ENCODE assay signal across 11 cellular contexts in the genomic region with DNA sequence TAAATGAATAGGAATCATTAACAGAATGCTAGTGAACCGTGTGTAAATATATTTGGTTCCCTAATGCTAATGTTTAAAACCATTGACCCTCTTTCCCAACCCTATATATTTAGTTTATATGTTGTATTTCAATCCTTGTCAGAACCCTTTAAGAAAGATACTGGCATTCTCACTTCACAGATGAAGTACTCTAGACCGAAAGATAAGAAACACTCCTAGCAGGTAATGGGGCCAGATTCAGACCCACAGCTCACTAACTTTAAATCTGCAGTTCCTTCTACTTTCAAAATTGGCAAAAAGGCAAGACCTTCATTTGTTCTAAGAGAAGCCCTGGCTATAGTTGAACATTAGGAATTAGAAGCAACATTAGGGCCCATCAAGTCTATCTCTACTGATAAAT. TPM values are rescaled to one million over a fixed set of nuclear protein-coding genes. Genes with fewer than 3 reads are reported as not detected.
"Had no signal": no experiment of that assay in that cellular context is flagged by ENCODE, and none has a peak within 500 bp of the region (broad histone marks: within the 10 kb centered on the region; RNA-seq: fewer than 3 reads in every experiment).

No MANE protein-coding gene starts in this region.

- ATAC-seq: GM23338, HCT116 had no signal

- DNase-seq: GM23248, GOT3, H7, H9, HCEC 1CT, HFFc6 had no signal

- H3K9me3 ChIP-seq: HAP-1 had no signal

- H3K27ac ChIP-seq: GM23248 had no signal

- H3K4me1 ChIP-seq: HAP-1 had no signal

- H3K4me2 ChIP-seq: GM23338 had no signal

- H3K4me3 ChIP-seq: GM23248, GM23338, HAP-1 had no signal

- H2AFZ ChIP-seq: GM23248, GM23338 had no signal

- H3K36me3 ChIP-seq: HAP-1 had no signal

- H3K9ac ChIP-seq: GM23248 had no signal

RNA-seq across cellular contexts. Expression of gene TM4SF4, which starts 42.3 kb away (rescaled TPM):
- total RNA-seq: GM23338, H1, H4, H7, H9 had no signal
- polyA plus RNA-seq: GM23338, H1 had no signal
